Comparison of ENCODE assay signal across 34 cellular contexts in the genomic region with DNA sequence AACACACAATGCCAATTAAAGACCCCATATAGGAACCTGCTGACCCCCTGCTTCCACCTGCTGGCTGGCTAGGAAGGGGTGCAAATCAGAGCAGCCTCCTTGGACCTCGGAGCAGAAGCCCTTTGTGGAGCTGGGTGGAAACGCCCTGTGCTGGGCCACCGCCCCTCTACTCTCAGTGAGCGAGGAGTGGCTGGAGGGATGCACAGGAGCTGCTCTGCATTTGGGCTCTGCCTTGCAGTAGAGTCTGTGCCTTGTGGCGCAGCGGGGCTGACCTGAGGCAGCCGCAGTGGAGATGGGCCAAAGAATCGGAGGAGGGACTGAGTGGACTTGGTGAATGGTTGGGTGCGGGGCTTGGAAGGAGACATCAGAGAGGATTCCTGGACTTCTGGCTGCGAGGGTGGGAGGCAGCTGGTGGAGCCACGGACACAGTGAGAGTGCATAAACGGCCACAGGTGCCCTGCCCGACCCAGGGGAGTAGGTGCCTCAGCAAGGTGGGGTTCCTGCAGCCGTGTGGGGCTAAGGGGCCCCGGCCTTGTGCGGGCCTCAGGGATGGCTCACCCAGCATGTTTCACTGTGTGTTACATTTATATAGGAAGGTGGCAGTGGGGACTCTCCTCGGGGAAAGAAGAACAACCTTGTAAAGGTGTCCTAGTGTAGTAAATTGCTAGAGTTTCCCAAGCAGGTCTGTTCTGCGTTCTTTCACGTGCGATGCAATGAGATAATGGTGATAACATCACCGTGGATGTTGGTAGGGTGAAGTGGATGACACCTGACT. TPM values are rescaled to one million over a fixed set of nuclear protein-coding genes. Genes with fewer than 3 reads are reported as not detected.
"Had no signal": no experiment of that assay in that cellular context is flagged by ENCODE, and none has a peak within 500 bp of the region (broad histone marks: within the 10 kb centered on the region; RNA-seq: fewer than 3 reads in every experiment).

No MANE protein-coding gene starts in this region.

- H3K27me3 ChIP-seq: right lobe of liver, upper lobe of left lung, vagina had no signal

- H3K27ac Mint-ChIP-seq: activated CD4-positive, alpha-beta memory T cell treated with anti-CD3 and anti-CD28 coated beads for 36 hours; activated CD4-positive, alpha-beta T cell treated with anti-CD3 and anti-CD28 coated beads, Interleukin-2, amount 10 ng/mL, durations not matched to agents 24 days and 14 days; activated naive CD4-positive, alpha-beta T cell treated with anti-CD3 and anti-CD28 coated beads for 36 hours; activated naive CD8-positive, alpha-beta T cell treated with anti-CD3 and anti-CD28 coated beads for 36 hours; activated T-helper 1 cell treated with anti-CD3 and anti-CD28 coated beads, Interleukin-12 subunit alpha, Interleukin-12 subunit beta, Interleukin-2, Interleukin-4 antibody, amounts not matched to agents 30 ng/mL and 10 ng/mL and 1 ng/mL, durations not matched to agents 14 hours and 24 hours and 36 hours; dendritic cell treated with granulocyte-macrophage colony-stimulating factor and Interleukin-4, amounts not matched to agents 40 ng/mL and 50 ng/mL, for 4 days; endodermal cell; naive thymus-derived CD8-positive, alpha-beta T cell; T-helper 1 cell treated with Interleukin-12 subunit alpha and Interleukin-12 subunit beta and Interleukin-4 antibody, amounts not matched to agents 30 μg/mL and 1 μg/mL, for 36 hours had no signal

- H3K27ac ChIP-seq: adrenal gland, heart left ventricle, left lung, right lobe of liver, upper lobe of left lung, vagina, VCaP had no signal

- H3K9me3 ChIP-seq: adrenal gland, right lobe of liver, upper lobe of left lung, vagina had no signal

- DNase-seq: activated CD4-positive, alpha-beta memory T cell treated with anti-CD3 and anti-CD28 coated beads for 36 hours; activated CD4-positive, alpha-beta T cell treated with anti-CD3 and anti-CD28 coated beads, Interleukin-2, amount 10 ng/mL, durations not matched to agents 24 days and 14 days; activated CD8-positive, alpha-beta memory T cell treated with anti-CD3 and anti-CD28 coated beads, Interleukin-2, amount 50 U/mL, for 4 hours; activated effector memory CD4-positive, alpha-beta T cell treated with anti-CD3 and anti-CD28 coated beads, Interleukin-2, amount 50 U/mL, for 16 hours; activated naive CD4-positive, alpha-beta T cell treated with anti-CD3 and anti-CD28 coated beads for 36 hours; activated naive CD8-positive, alpha-beta T cell treated with anti-CD3 and anti-CD28 coated beads for 36 hours; activated T-cell treated with anti-CD3 and anti-CD28 coated beads, Interleukin-2, amount 50 U/mL, for 1 hour; adrenal gland; central memory CD4-positive, alpha-beta T cell; endodermal cell; foreskin fibroblast; midbrain; stimulated activated CD4-positive, alpha-beta T cell treated with anti-CD3 and anti-CD28 coated beads, Interleukin-12 subunit alpha, Interleukin-12 subunit beta, amount 100 ng/mL, for 4 hours; stimulated activated CD4-positive, alpha-beta T cell treated with anti-CD3 and anti-CD28 coated beads, Interleukin-4, amount 100 ng/mL, for 1 hour; stimulated activated naive CD8-positive, alpha-beta T cell treated with anti-CD3 and anti-CD28 coated beads, Interleukin-15, amount 100 ng/mL, for 72 hours; substantia nigra; T-helper 9 cell; upper lobe of left lung had no signal

- H3K4me3 Mint-ChIP-seq: activated CD4-positive, alpha-beta memory T cell treated with anti-CD3 and anti-CD28 coated beads for 36 hours; activated CD4-positive, alpha-beta T cell treated with anti-CD3 and anti-CD28 coated beads, Interleukin-2, amount 10 ng/mL, durations not matched to agents 24 days and 14 days; activated naive CD4-positive, alpha-beta T cell treated with anti-CD3 and anti-CD28 coated beads for 36 hours; activated naive CD8-positive, alpha-beta T cell treated with anti-CD3 and anti-CD28 coated beads for 36 hours; activated T-helper 1 cell treated with anti-CD3 and anti-CD28 coated beads, Interleukin-12 subunit alpha, Interleukin-12 subunit beta, Interleukin-2, Interleukin-4 antibody, amounts not matched to agents 30 ng/mL and 10 ng/mL and 1 ng/mL, durations not matched to agents 14 hours and 24 hours and 36 hours; dendritic cell treated with granulocyte-macrophage colony-stimulating factor and Interleukin-4, amounts not matched to agents 40 ng/mL and 50 ng/mL, for 4 days; endodermal cell; naive thymus-derived CD8-positive, alpha-beta T cell; stimulated activated naive CD8-positive, alpha-beta T cell treated with anti-CD3 and anti-CD28 coated beads, Interleukin-15, amount 100 ng/mL, for 72 hours; T-helper 1 cell treated with Interleukin-12 subunit alpha and Interleukin-12 subunit beta and Interleukin-4 antibody, amounts not matched to agents 30 μg/mL and 1 μg/mL, for 36 hours had no signal

- H3K4me3 ChIP-seq: adrenal gland, heart left ventricle, left lung, right lobe of liver, upper lobe of left lung, vagina had no signal

- H3K9me3 Mint-ChIP-seq: activated CD4-positive, alpha-beta memory T cell treated with anti-CD3 and anti-CD28 coated beads for 36 hours; activated CD4-positive, alpha-beta T cell treated with anti-CD3 and anti-CD28 coated beads, Interleukin-2, amount 10 ng/mL, durations not matched to agents 24 days and 14 days; activated naive CD4-positive, alpha-beta T cell treated with anti-CD3 and anti-CD28 coated beads for 36 hours; activated naive CD8-positive, alpha-beta T cell treated with anti-CD3 and anti-CD28 coated beads for 36 hours; activated T-helper 1 cell treated with anti-CD3 and anti-CD28 coated beads, Interleukin-12 subunit alpha, Interleukin-12 subunit beta, Interleukin-2, Interleukin-4 antibody, amounts not matched to agents 30 ng/mL and 10 ng/mL and 1 ng/mL, durations not matched to agents 14 hours and 24 hours and 36 hours; endodermal cell; naive thymus-derived CD8-positive, alpha-beta T cell; T-helper 1 cell treated with Interleukin-12 subunit alpha and Interleukin-12 subunit beta and Interleukin-4 antibody, amounts not matched to agents 30 μg/mL and 1 μg/mL, for 36 hours had no signal

- H3K36me3 ChIP-seq: adrenal gland, heart left ventricle, left lung, right lobe of liver, upper lobe of left lung, vagina had no signal

- H3K36me3 Mint-ChIP-seq: activated CD4-positive, alpha-beta memory T cell treated with anti-CD3 and anti-CD28 coated beads for 36 hours; activated naive CD8-positive, alpha-beta T cell treated with anti-CD3 and anti-CD28 coated beads for 36 hours; naive thymus-derived CD8-positive, alpha-beta T cell had no signal

- FAIRE-seq: astrocyte, TTC549 had no signal

- H3K4me1 ChIP-seq: adrenal gland, heart left ventricle, left lung, right lobe of liver, upper lobe of left lung, vagina had no signal

- ATAC-seq: activated CD4-positive, CD25-positive, alpha-beta regulatory T cell treated with anti-CD3 and anti-CD28 coated beads, Interleukin-2, amount 50 U/mL, for 24 hours; esophagus mucosa; left lung; naive thymus-derived CD8-positive, alpha-beta T cell; stimulated activated naive CD8-positive, alpha-beta T cell treated with anti-CD3 and anti-CD28 coated beads, Interleukin-15, amount 100 ng/mL, for 72 hours had no signal

- H3K4me1 Mint-ChIP-seq: activated CD4-positive, alpha-beta T cell treated with anti-CD3 and anti-CD28 coated beads, Interleukin-2, amount 10 ng/mL, durations not matched to agents 24 days and 14 days; activated naive CD8-positive, alpha-beta T cell treated with anti-CD3 and anti-CD28 coated beads for 36 hours; endodermal cell; stimulated activated naive CD8-positive, alpha-beta T cell treated with anti-CD3 and anti-CD28 coated beads, Interleukin-15, amount 100 ng/mL, for 72 hours had no signal

RNA-seq across cellular contexts. Expression of a gene that starts 14.1 kb away (rescaled TPM):
- total RNA-seq: activated CD4-positive, alpha-beta memory T cell treated with anti-CD3 and anti-CD28 coated beads for 36 hours; activated CD4-positive, alpha-beta T cell treated with anti-CD3 and anti-CD28 coated beads, Interleukin-2, amount 10 ng/mL, durations not matched to agents 24 days and 14 days; activated CD8-positive, alpha-beta memory T cell treated with anti-CD3 and anti-CD28 coated beads for 36 hours; activated naive CD4-positive, alpha-beta T cell treated with anti-CD3 and anti-CD28 coated beads for 36 hours; activated naive CD8-positive, alpha-beta T cell treated with anti-CD3 and anti-CD28 coated beads for 36 hours; activated T-helper 1 cell treated with anti-CD3 and anti-CD28 coated beads, Interleukin-12 subunit alpha, Interleukin-12 subunit beta, Interleukin-2, Interleukin-4 antibody, amounts not matched to agents 30 ng/mL and 10 ng/mL and 1 ng/mL, durations not matched to agents 14 hours and 24 hours and 36 hours; adrenal gland; left lung; naive thymus-derived CD8-positive, alpha-beta T cell; osteocyte; posterior vena cava; right lobe of liver had no signal
- polyA plus RNA-seq: naive thymus-derived CD8-positive, alpha-beta T cell had no signal
